21 cellular contexts compared by ENCODE assay signal in genomic region chr11:586376-587316, GRCh38. TPM values are rescaled to one million over a fixed set of nuclear protein-coding genes. Genes with fewer than 3 reads are reported as not detected.
DNase-seq lines count a peak whose midpoint lies in the region; ATAC-seq and TF ChIP-seq lines count a peak whose summit lies in the region.
"Had no signal": no experiment of that assay in that cellular context is flagged by ENCODE, and none has a peak within 500 bp of the region (broad histone marks: within the 10 kb centered on the region; RNA-seq: fewer than 3 reads in every experiment).

No MANE protein-coding gene starts in this region.

- TF ChIP-seq POLR2A in esophagus muscularis mucosa (IDR thresholded peaks at IDR 0.05; ENCODE audit: low read depth) = no peak

- H3K4me3 Mint-ChIP-seq in activated T-cell treated with anti-CD3 and anti-CD28 coated beads, Interleukin-2, amount 50 U/mL, for 72 hours = no peak overlapping the region
- H3K4me3 Mint-ChIP-seq in T-helper 17 cell (no peak overlapping the region), osteocyte (ENCODE audit: unreplicated experiment) (no peak overlapping the region)
- H3K4me3 Mint-ChIP-seq in central memory CD8-positive, alpha-beta T cell = no peak overlapping the region
- peak overlapping the region; percentile 76 for H3K4me3 Mint-ChIP-seq in stimulated activated effector memory CD8-positive, alpha-beta T cell treated with anti-CD3 and anti-CD28 coated beads, Interleukin-12 subunit alpha, Interleukin-12 subunit beta, amount 100 ng/mL, for 72 hours
- H3K4me3 Mint-ChIP-seq: mesothelial cell of epicardium had no signal

- no peak overlapping the region for H3K4me3 ChIP-seq in esophagus muscularis mucosa
- H3K4me3 ChIP-seq: colonic mucosa had no signal

- intact Hi-C loops in esophagus muscularis mucosa (cut with DNase I) = no loop called here

- DNase-seq in activated T-cell treated with anti-CD3 and anti-CD28 coated beads, Interleukin-2, amount 50 U/mL, for 72 hours = no peak
- no peak for DNase-seq in activated T-cell treated with anti-CD3 and anti-CD28 coated beads, Interleukin-2, amount 50 U/mL, for 48 hours
- DNase-seq in T-helper 17 cell (no peak), esophagus muscularis mucosa (ENCODE audit: extremely low spot score) (no peak), osteocyte (ENCODE audit: extremely low spot score, unreplicated experiment) (no peak)
- no peak for DNase-seq in central memory CD8-positive, alpha-beta T cell (ENCODE audit: low spot score in 2 of 2)
- no peak for DNase-seq in stimulated activated effector memory CD8-positive, alpha-beta T cell treated with anti-CD3 and anti-CD28 coated beads, Interleukin-12 subunit alpha, Interleukin-12 subunit beta, amount 100 ng/mL, for 72 hours (ENCODE audit: low spot score in 2 of 2)
- DNase-seq: activated CD4-positive, alpha-beta T cell treated with anti-CD3 and anti-CD28 coated beads for 1 hour; colonic mucosa; COR-L47; EL; NCI-H1694 treated with DMSO at 0.1 percent for 48 hours; NCI-H226; retina had no signal

- H3K27ac Mint-ChIP-seq in activated T-cell treated with anti-CD3 and anti-CD28 coated beads, Interleukin-2, amount 50 U/mL, for 72 hours = peak overlapping the region; percentile 89
- H3K27ac Mint-ChIP-seq in T-helper 17 cell = peak overlapping the region; percentile 94
- H3K27ac Mint-ChIP-seq in central memory CD8-positive, alpha-beta T cell (ENCODE audit: low read depth) = peak overlapping the region; percentile 97
- H3K27ac Mint-ChIP-seq in stimulated activated effector memory CD8-positive, alpha-beta T cell treated with anti-CD3 and anti-CD28 coated beads, Interleukin-12 subunit alpha, Interleukin-12 subunit beta, amount 100 ng/mL, for 72 hours = peak overlapping the region; percentile 94
- H3K27ac Mint-ChIP-seq in osteocyte (ENCODE audit: unreplicated experiment) = no peak overlapping the region
- H3K27ac Mint-ChIP-seq: mesothelial cell of epicardium had no signal

- TF ChIP-seq EP300 in esophagus muscularis mucosa (IDR thresholded peaks at IDR 0.05) = no peak

- H3K27me3 Mint-ChIP-seq in activated T-cell treated with anti-CD3 and anti-CD28 coated beads, Interleukin-2, amount 50 U/mL, for 72 hours (ENCODE audit: low read depth) = no peaks in the 10 kb centered on the region
- H3K27me3 Mint-ChIP-seq in T-helper 17 cell = no peaks in the 10 kb centered on the region
- no peaks in the 10 kb centered on the region for H3K27me3 Mint-ChIP-seq in central memory CD8-positive, alpha-beta T cell
- no peaks in the 10 kb centered on the region for H3K27me3 Mint-ChIP-seq in osteocyte (ENCODE audit: unreplicated experiment)

- 90% methylated on average over 31 of the region's 32 CpGs for WGBS in esophagus muscularis mucosa

- H3K9me3 Mint-ChIP-seq in activated T-cell treated with anti-CD3 and anti-CD28 coated beads, Interleukin-2, amount 50 U/mL, for 72 hours = no peaks in the 10 kb centered on the region
- no peaks in the 10 kb centered on the region for H3K9me3 Mint-ChIP-seq in central memory CD8-positive, alpha-beta T cell
- no peaks in the 10 kb centered on the region for H3K9me3 Mint-ChIP-seq in stimulated activated effector memory CD8-positive, alpha-beta T cell treated with anti-CD3 and anti-CD28 coated beads, Interleukin-12 subunit alpha, Interleukin-12 subunit beta, amount 100 ng/mL, for 72 hours
- no peaks in the 10 kb centered on the region for H3K9me3 Mint-ChIP-seq in osteocyte (ENCODE audit: unreplicated experiment)
- H3K9me3 Mint-ChIP-seq: mesothelial cell of epicardium had no signal

- H3K9me3 ChIP-seq in T-helper 17 cell (ENCODE audit: control insufficient read depth, low read length, poor library complexity, severe bottlenecking) (no peaks in the 10 kb centered on the region), esophagus muscularis mucosa (no peaks in the 10 kb centered on the region)
- H3K9me3 ChIP-seq: colonic mucosa, neutrophil had no signal

- peaks cover 43% of the 10 kb centered on the region for H3K4me1 Mint-ChIP-seq in activated T-cell treated with anti-CD3 and anti-CD28 coated beads, Interleukin-2, amount 50 U/mL, for 72 hours (ENCODE audit: low read depth)
- H3K4me1 Mint-ChIP-seq in T-helper 17 cell (peaks cover 22% of the 10 kb centered on the region), osteocyte (ENCODE audit: unreplicated experiment) (peaks cover 2% of the 10 kb centered on the region)
- peaks cover 31% of the 10 kb centered on the region for H3K4me1 Mint-ChIP-seq in central memory CD8-positive, alpha-beta T cell
- peaks cover 39% of the 10 kb centered on the region for H3K4me1 Mint-ChIP-seq in stimulated activated effector memory CD8-positive, alpha-beta T cell treated with anti-CD3 and anti-CD28 coated beads, Interleukin-12 subunit alpha, Interleukin-12 subunit beta, amount 100 ng/mL, for 72 hours
- H3K4me1 Mint-ChIP-seq: mesothelial cell of epicardium had no signal

- H3K4me1 ChIP-seq in esophagus muscularis mucosa = peaks cover 0 to 4% (median 2%) of the 10 kb centered on the region in 4 donors
- H3K4me1 ChIP-seq: colonic mucosa had no signal

- no peak for ATAC-seq in activated T-cell treated with anti-CD3 and anti-CD28 coated beads, Interleukin-2, amount 50 U/mL, for 72 hours (replicated peaks in 1 of 2)
- ATAC-seq in T-helper 17 cell (no peak), HG03354 (IDR thresholded peaks at IDR 0.05; ENCODE audit: poor library complexity, severe bottlenecking, unreplicated experiment) (no peak)
- ATAC-seq in central memory CD8-positive, alpha-beta T cell (replicated peaks; ENCODE audit: extremely low read depth, poor library complexity, severe bottlenecking) = no peak
- ATAC-seq in stimulated activated effector memory CD8-positive, alpha-beta T cell treated with anti-CD3 and anti-CD28 coated beads, Interleukin-12 subunit alpha, Interleukin-12 subunit beta, amount 100 ng/mL, for 72 hours = no peak
- ATAC-seq: HCT116 had no signal

- H3K36me3 Mint-ChIP-seq in activated T-cell treated with anti-CD3 and anti-CD28 coated beads, Interleukin-2, amount 50 U/mL, for 72 hours (ENCODE audit: insufficient read depth in 2 of 2) = peaks cover 0 to 31% of the 10 kb centered on the region in 2 donors
- H3K36me3 Mint-ChIP-seq in T-helper 17 cell (ENCODE audit: low read depth) = peaks cover 2% of the 10 kb centered on the region
- H3K36me3 Mint-ChIP-seq in central memory CD8-positive, alpha-beta T cell (ENCODE audit: insufficient read depth) = peaks cover 50% of the 10 kb centered on the region
- peaks cover 92% of the 10 kb centered on the region for H3K36me3 Mint-ChIP-seq in stimulated activated effector memory CD8-positive, alpha-beta T cell treated with anti-CD3 and anti-CD28 coated beads, Interleukin-12 subunit alpha, Interleukin-12 subunit beta, amount 100 ng/mL, for 72 hours
- H3K36me3 Mint-ChIP-seq in osteocyte (ENCODE audit: unreplicated experiment) = peaks cover 35% of the 10 kb centered on the region

- TF ChIP-seq CTCF in esophagus muscularis mucosa (IDR thresholded peaks at IDR 0.05) (no peak), osteocyte (IDR thresholded peaks at IDR 0.05) (no peak)

- no peak overlapping the region for H3K27ac ChIP-seq in esophagus muscularis mucosa (replicated peaks in 1 of 4)
- H3K27ac ChIP-seq: colonic mucosa, epithelial cell of prostate had no signal

- peaks cover 62 to 94% (median 88%) of the 10 kb centered on the region in 4 donors for H3K36me3 ChIP-seq in esophagus muscularis mucosa

- no peaks in the 10 kb centered on the region for H3K27me3 ChIP-seq in esophagus muscularis mucosa
- H3K27me3 ChIP-seq: colonic mucosa, neutrophil had no signal

RNA-seq across cellular contexts. Expression of gene PHRF1, which starts 10.4 kb away (rescaled TPM):
- 10 to 100 TPM; 29.7 to 31.0 TPM for total RNA-seq in activated T-cell treated with anti-CD3 and anti-CD28 coated beads, Interleukin-2, amount 50 U/mL, for 72 hours
- total RNA-seq in T-helper 17 cell (10 to 100 TPM; 36.7 to 44.8 TPM), esophagus muscularis mucosa (10 to 100 TPM; 24.5 to 38.2 (median 28.7) TPM), osteocyte (31.5 TPM in 2 replicates)

RNA-seq across cellular contexts. Expression of gene RASSF7, which starts 25.9 kb away (rescaled TPM):
- 10 to 100 TPM; 13.5 to 14.2 TPM for total RNA-seq in activated T-cell treated with anti-CD3 and anti-CD28 coated beads, Interleukin-2, amount 50 U/mL, for 72 hours
- total RNA-seq in T-helper 17 cell (10 to 100 TPM; 24.6 to 29.4 TPM), esophagus muscularis mucosa (10 to 100 TPM in 3 of 4 donors, 1 to 10 TPM in 1; 2.9 to 24.4 (median 13.7) TPM), osteocyte (8.0 and 9.3 TPM in 2 replicates)

RNA-seq across cellular contexts. Expression of gene LMNTD2, which starts 26.1 kb away (rescaled TPM):
- total RNA-seq in activated T-cell treated with anti-CD3 and anti-CD28 coated beads, Interleukin-2, amount 50 U/mL, for 72 hours = 1 to 10 TPM; 3.1 to 5.5 TPM
- total RNA-seq in T-helper 17 cell (1 to 10 TPM; 3.8 to 6.0 TPM), esophagus muscularis mucosa (1 to 10 TPM in 3 of 4 donors, under 1 TPM in 1; 0.52 to 3.1 (median 1.7) TPM), osteocyte (6.0 and 6.4 TPM in 2 replicates)
- total RNA-seq: frontal cortex had no signal

RNA-seq across cellular contexts. Expression of gene IRF7, which starts 29.1 kb away (rescaled TPM):
- total RNA-seq in activated T-cell treated with anti-CD3 and anti-CD28 coated beads, Interleukin-2, amount 50 U/mL, for 72 hours = 10 to 100 TPM; 46.7 to 95.8 TPM
- total RNA-seq in T-helper 17 cell (10 to 100 TPM; 40.3 to 44.0 TPM), esophagus muscularis mucosa (10 to 100 TPM; 11.3 to 39.6 (median 14.2) TPM), osteocyte (14.4 and 15.4 TPM in 2 replicates)

RNA-seq across cellular contexts. Expression of gene CDHR5, which starts 38.1 kb away (rescaled TPM):
- under 1 TPM in 1 of 2 donors, not detected in 1; 0.09 TPM for total RNA-seq in activated T-cell treated with anti-CD3 and anti-CD28 coated beads, Interleukin-2, amount 50 U/mL, for 72 hours
- total RNA-seq in T-helper 17 cell (not detected), esophagus muscularis mucosa (1 to 10 TPM in 1 of 4 donors, not detected in 3; 1.3 TPM), osteocyte (not detected in 2 replicates)
- total RNA-seq: frontal cortex; T-helper 1 cell treated with Interleukin-12 subunit alpha and Interleukin-12 subunit beta and Interleukin-4 antibody, amounts not matched to agents 30 ng/mL and 1 ng/mL, for 36 hours had no signal
